Comparison of ENCODE assay signal across 1 cellular context in genomic region chr10:71729023-71729649, GRCh38.
TF ChIP-seq lines count a peak whose summit lies in the region.

No MANE protein-coding gene starts in this region.

TF ChIP-seq in HEK293, 187 proteins besides CTCF, POLR2A, EP300 and RAD21 (continued from another document):
- TF ChIP-seq ZNF768 (tag by site-specific recombination; IDR thresholded peaks at IDR 0.05) (no peak), KLF17 (tag by site-specific recombination; IDR thresholded peaks at IDR 0.05) (0 out of 2 replicates have a peak, but pooled peaks have one; percentile 13), ZIC2 (tag by site-specific recombination; IDR thresholded peaks at IDR 0.05) (peak; percentile 48), ZBTB6 (tag by site-specific recombination; IDR thresholded peaks at IDR 0.05) (no peak), ZBTB48 (tag by site-specific recombination; IDR thresholded peaks at IDR 0.05) (no peak), SP2 (tag by site-specific recombination; IDR thresholded peaks at IDR 0.05) (peak; percentile 42), ZNF624 (tag by site-specific recombination; IDR thresholded peaks at IDR 0.05) (no peak), KLF1 (tag by site-specific recombination; IDR thresholded peaks at IDR 0.05) (peak; percentile 89), ZNF785 (tag by site-specific recombination; IDR thresholded peaks at IDR 0.05) (no peak), GLIS1 (tag by site-specific recombination; IDR thresholded peaks at IDR 0.05) (peak; percentile 43; the same call in 1 of the 2 replicates), ZSCAN4 (tag by site-specific recombination; IDR thresholded peaks at IDR 0.05) (no peak), SP7 (tag by site-specific recombination; IDR thresholded peaks at IDR 0.05) (peak; percentile 50; the same call in 1 of the 2 replicates), PATZ1 (tag by site-specific recombination; IDR thresholded peaks at IDR 0.05) (peak; percentile 59), ZBTB20 (tag by site-specific recombination; IDR thresholded peaks at IDR 0.05) (peak; percentile 78)
TF ChIP-seq in HEK293: peak in this region for 11.
